Comparison of ENCODE assay signal across 1 cellular context in genomic region chr4:103364066-103364465, GRCh38.
TF ChIP-seq lines count a peak whose summit lies in the region.

No MANE protein-coding gene starts in this region.

TF ChIP-seq in SK-N-SH, 30 proteins besides CTCF, POLR2A, EP300 and RAD21 (continued from another document):
- no peak for TF ChIP-seq REST (IDR thresholded peaks at IDR 0.05; ENCODE audit: low read depth, low read length)
- TF ChIP-seq YY1 (IDR thresholded peaks at IDR 0.05; ENCODE audit: low read depth), result no peak
- TF ChIP-seq RFX5 (IDR thresholded peaks at IDR 0.05; ENCODE audit: low read length), result no peak
- TF ChIP-seq IRF3 (IDR thresholded peaks at IDR 0.05; ENCODE audit: low read depth, low read length), result no peak
- TF ChIP-seq SIN3A (IDR thresholded peaks at IDR 0.05; ENCODE audit: borderline replicate concordance, low read depth, low read length), result no peak
- TF ChIP-seq GABPA (IDR thresholded peaks at IDR 0.05; ENCODE audit: low read depth), result no peak
- no peak for TF ChIP-seq TAF1 (IDR thresholded peaks at IDR 0.05; ENCODE audit: borderline replicate concordance, low read depth, low read length)
- TF ChIP-seq USF1 (IDR thresholded peaks at IDR 0.05; ENCODE audit: borderline replicate concordance, low read depth), result no peak
